ENCODE assay signal across 8 cellular contexts in genomic region chr6:16313732-16314131, GRCh38.
"Had no signal": no experiment of that assay in that cellular context is flagged by ENCODE, and none has a peak within 500 bp of the region (broad histone marks: within the 10 kb centered on the region; RNA-seq: fewer than 3 reads in every experiment).

No MANE protein-coding gene starts in this region.

- H3K27ac ChIP-seq: GM23248, HL-60 had no signal

- DNase-seq: GM23248, GOT3, H7, HFFc6, IMR-90 had no signal

- H3K9me3 ChIP-seq: HAP-1 had no signal

- H3K9me3 Mint-ChIP-seq: HFFc6 had no signal

- H3K9ac ChIP-seq: GM23248 had no signal

- H3K4me3 Mint-ChIP-seq: HFFc6 had no signal

- H3K36me3 ChIP-seq: HAP-1 had no signal

- H3K27ac Mint-ChIP-seq: HFFc6 had no signal

- H3K4me3 ChIP-seq: GM23248, HAP-1 had no signal

- ATAC-seq: HCT116 had no signal

- H2AFZ ChIP-seq: GM23248 had no signal
